ENCODE assay signal across 8 cellular contexts in the genomic region with DNA sequence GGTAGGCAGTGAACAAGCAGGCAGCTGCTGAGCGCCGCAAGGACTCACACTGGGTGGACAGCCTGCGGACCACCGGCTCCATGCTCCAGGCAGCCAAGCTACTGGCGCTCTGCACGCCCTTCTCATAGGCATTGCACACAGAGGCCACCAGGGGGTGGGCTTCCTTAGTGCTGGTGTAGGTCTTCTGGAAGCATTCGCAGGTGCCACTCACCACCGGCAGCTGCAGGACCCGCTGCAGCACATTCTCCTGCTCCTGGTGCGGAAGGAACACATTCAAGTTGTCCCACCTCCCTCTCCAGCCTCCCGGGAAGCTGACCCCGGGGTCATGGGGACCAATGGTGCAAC. TPM values are rescaled to one million over a fixed set of nuclear protein-coding genes. Genes with fewer than 3 reads are reported as not detected.
DNase-seq lines count a peak whose midpoint lies in the region; ATAC-seq and TF ChIP-seq lines count a peak whose summit lies in the region.

No MANE protein-coding gene starts in this region.

- no peak overlapping the region for H3K4me2 ChIP-seq in OCI-LY3 (ENCODE audit: low read length)

- no peak overlapping the region for H3K4me3 ChIP-seq in cardiac muscle cell
- no peak overlapping the region for H3K4me3 ChIP-seq in OCI-LY3 (ENCODE audit: low read length)
- no peak overlapping the region for H3K4me3 ChIP-seq in fibroblast of pulmonary artery (replicated peaks; ENCODE audit: low read depth, low read length)
- no peak overlapping the region for H3K4me3 ChIP-seq in upper lobe of right lung

- no peak for ATAC-seq in Right ventricle myocardium superior (ENCODE audit: poor library complexity)
- peak; percentile 39 for ATAC-seq in upper lobe of right lung

- H4K20me1 ChIP-seq in OCI-LY3 (ENCODE audit: insufficient read depth, low read length): no peaks in the 10 kb centered on the region

- no peaks in the 10 kb centered on the region for H3K79me2 ChIP-seq in OCI-LY3 (ENCODE audit: low read length)

- H3K27ac ChIP-seq in cardiac muscle cell (no peak overlapping the region), OCI-LY3 (ENCODE audit: low read length) (no peak overlapping the region), upper lobe of right lung (no peak overlapping the region)

- no peaks in the 10 kb centered on the region for H3K36me3 ChIP-seq in cardiac muscle cell
- no peaks in the 10 kb centered on the region for H3K36me3 ChIP-seq in OCI-LY3 (replicated peaks; ENCODE audit: low read depth, low read length)
- H3K36me3 ChIP-seq in upper lobe of right lung: no peaks in the 10 kb centered on the region

- no peak overlapping the region for H3K9ac ChIP-seq in OCI-LY3 (ENCODE audit: low read length)

- TF ChIP-seq CTCF in cardiac muscle cell (IDR thresholded peaks at IDR 0.05; ENCODE audit: low read depth, low read length) (peak; percentile 60), OCI-LY3 (IDR thresholded peaks at IDR 0.05; ENCODE audit: low read depth, low read length) (peak; percentile 61), fibroblast of pulmonary artery (IDR thresholded peaks at IDR 0.05; ENCODE audit: low read length, missing control alignments) (peak; percentile 43), upper lobe of right lung (IDR thresholded peaks at IDR 0.05) (peak; percentile 30)

- intact Hi-C loops in Right ventricle myocardium superior (cut with DNase I) (no loop called here), upper lobe of right lung (cut with DNase I) (no loop called here)

- H3K9me3 ChIP-seq in cardiac muscle cell (ENCODE audit: low read depth): no peaks in the 10 kb centered on the region
- no peaks in the 10 kb centered on the region for H3K9me3 ChIP-seq in OCI-LY3 (ENCODE audit: insufficient read depth, low read length)
- no peaks in the 10 kb centered on the region for H3K9me3 ChIP-seq in upper lobe of right lung

- no peaks in the 10 kb centered on the region for H3K4me1 ChIP-seq in cardiac muscle cell (ENCODE audit: low read depth)
- no peaks in the 10 kb centered on the region for H3K4me1 ChIP-seq in OCI-LY3 (ENCODE audit: low read length)
- H3K4me1 ChIP-seq in upper lobe of right lung: no peaks in the 10 kb centered on the region

- DNase-seq in cardiac muscle cell (ENCODE audit: low read depth in 1 of 2, low spot score in 1 of 2) (peak; percentile 54 to 69), Right ventricle myocardium superior (no peak), fibroblast of pulmonary artery (ENCODE audit: low read depth) (peak; percentile 31), upper lobe of right lung (no peak), anterior cingulate cortex (lab: John Stamatoyannopoulos, UW) (no peak), NCI-H128 (lab: John Stamatoyannopoulos, UW; ENCODE audit: unreplicated experiment) (no peak), cerebellum (ENCODE audit: low spot score) (no peak)

- no peak overlapping the region for H2AFZ ChIP-seq in OCI-LY3 (ENCODE audit: low read depth, low read length)

- H3K27me3 ChIP-seq in cardiac muscle cell: no peaks in the 10 kb centered on the region
- no peaks in the 10 kb centered on the region for H3K27me3 ChIP-seq in OCI-LY3 (ENCODE audit: low read depth, low read length)
- H3K27me3 ChIP-seq in upper lobe of right lung: no peaks in the 10 kb centered on the region

RNA-seq across cellular contexts. Expression of a gene that starts 6.0 kb away (rescaled TPM):
- total RNA-seq in cardiac muscle cell (0.32 and 0.57 TPM in 2 replicates), Right ventricle myocardium superior (9.9 TPM), upper lobe of right lung (1.1 TPM), cerebellum (0.45 TPM)
- 0.09 and 0.85 TPM in 2 replicates for polyA plus RNA-seq in cardiac muscle cell

RNA-seq across cellular contexts. Expression of a gene that starts 17.4 kb away (rescaled TPM):
- total RNA-seq in cardiac muscle cell: 5.9 and 11.8 TPM in 2 replicates
- 12.0 and 13.4 TPM in 2 replicates for polyA plus RNA-seq in cardiac muscle cell
- 13.4 TPM for total RNA-seq in Right ventricle myocardium superior
- total RNA-seq in upper lobe of right lung: 9.1 TPM
- total RNA-seq in cerebellum: 7.8 TPM

RNA-seq across cellular contexts. Expression of a gene that starts 17.5 kb away (rescaled TPM):
- total RNA-seq in cardiac muscle cell (0.06 and 0.70 TPM in 2 replicates), Right ventricle myocardium superior (0.11 TPM), upper lobe of right lung (not detected), cerebellum (0.91 TPM)
- polyA plus RNA-seq in cardiac muscle cell: 0.59 and 0.73 TPM in 2 replicates

RNA-seq across cellular contexts. Expression of a gene that starts 17.9 kb away (rescaled TPM):
- total RNA-seq in cardiac muscle cell: 24.4 and 33.8 TPM in 2 replicates
- polyA plus RNA-seq in cardiac muscle cell: 12.5 and 23.1 TPM in 2 replicates
- total RNA-seq in Right ventricle myocardium superior: 1.9 TPM
- 2.1 TPM for total RNA-seq in upper lobe of right lung
- 7.3 TPM for total RNA-seq in cerebellum

Comparison
In these comparisons a context has a peak if more than half of its experiments do, and no peak if none do; other contexts are left out.
1. DNase-seq: peak in cardiac muscle cell (2 of 2) and fibroblast of pulmonary artery (single experiment); none in Right ventricle myocardium superior (single experiment), upper lobe of right lung (single experiment), anterior cingulate cortex (0 of 58), NCI-H128 (single experiment) and cerebellum (single experiment).
2. Peak in every context shown above with its lines, with median percentiles within 50 percentile points of each other: CTCF ChIP-seq.